Comparison of ENCODE assay signal across 15 cellular contexts in genomic region chr2:5673861-5674240, GRCh38. TPM values are rescaled to one million over a fixed set of nuclear protein-coding genes. Genes with fewer than 3 reads are reported as not detected.
DNase-seq lines count a peak whose midpoint lies in the region; ATAC-seq and TF ChIP-seq lines count a peak whose summit lies in the region.
"Had no signal": no experiment of that assay in that cellular context is flagged by ENCODE, and none has a peak within 500 bp of the region (broad histone marks: within the 10 kb centered on the region; RNA-seq: fewer than 3 reads in every experiment).

No MANE protein-coding gene starts in this region.

- no peak for TF ChIP-seq CTCF in smooth muscle cell (IDR thresholded peaks at IDR 0.05; ENCODE audit: borderline replicate concordance, insufficient read depth, poor library complexity, severe bottlenecking)
- TF ChIP-seq CTCF in GM10248 (IDR thresholded peaks at IDR 0.05; ENCODE audit: control extremely low read depth, extremely low read depth, low read depth, missing control alignments) = no peak

- H3K4me2 ChIP-seq in smooth muscle cell = peak overlapping the region; percentile 87

- peaks cover 42% of the 10 kb centered on the region for H3K27me3 ChIP-seq in smooth muscle cell (ENCODE audit: low read depth)

- H3K36me3 ChIP-seq in smooth muscle cell (ENCODE audit: low read depth) = no peaks in the 10 kb centered on the region
- H3K36me3 ChIP-seq: thoracic aorta had no signal

- H3K79me2 ChIP-seq in smooth muscle cell (ENCODE audit: low read depth) = no peaks in the 10 kb centered on the region

- H4K20me1 ChIP-seq in smooth muscle cell (ENCODE audit: low read depth) = no peaks in the 10 kb centered on the region

- H3K4me3 ChIP-seq in iPS-18c (ENCODE audit: insufficient read depth, low read depth, low read length) = peak overlapping the region; percentile 45; the same call in 1 of the 2 replicates
- H3K4me3 ChIP-seq in smooth muscle cell = peak overlapping the region; percentile 51
- H3K4me3 ChIP-seq: body of pancreas, skin epidermis, thoracic aorta had no signal

- in situ Hi-C loops in KBM-7 (cut with MboI; ENCODE audit: low pct_unique_long_range_greater_than_20kb, low sequenced_read_pairs) = no loop called here

- no peak overlapping the region for H3K27ac ChIP-seq in smooth muscle cell (ENCODE audit: low read depth)
- H3K27ac ChIP-seq: body of pancreas, skin epidermis, thoracic aorta had no signal

- H2AFZ ChIP-seq in smooth muscle cell (ENCODE audit: low read depth) = peak overlapping the region; percentile 86

- CTCF ChIA-PET in GM10248 (lab: Yijun Ruan, JAX) = no interaction called here

- peaks cover 8% of the 10 kb centered on the region for H3K4me1 ChIP-seq in smooth muscle cell (ENCODE audit: low read depth)

- no peak overlapping the region for H3K9ac ChIP-seq in smooth muscle cell (ENCODE audit: low read depth)

- ATAC-seq in SK-N-SH treated with all-trans-retinoic acid at 6 μM for 48 hours = peak; percentile 63
- ATAC-seq: activated T-cell treated with anti-CD3 and anti-CD28 coated beads, Interleukin-2, amount 50 U/mL, for 72 hours had no signal

- no peaks in the 10 kb centered on the region for H3F3A ChIP-seq in smooth muscle cell (ENCODE audit: low read depth)

- POLR2A ChIA-PET in GM10248 (lab: Yijun Ruan, JAX) = interaction anchor here (0.7 kb wide), 1 partner anchor 263 kb away, joined by 6 read pairs; no protein-coding TSS in a partner anchor

- DNase-seq in NCI-H82 (lab: John Stamatoyannopoulos, UW) = peak; percentile 64
- DNase-seq in NCI-H82 treated with DMSO at 0.1 percent for 48 hours (lab: John Stamatoyannopoulos, UW; ENCODE audit: unreplicated experiment) = no peak
- DNase-seq in smooth muscle cell (lab: John Stamatoyannopoulos, UW; ENCODE audit: unreplicated experiment) = no peak
- no peak for DNase-seq in KBM-7
- DNase-seq in NCI-H1694 (lab: John Stamatoyannopoulos, UW) = no peak
- no peak for DNase-seq in GM10248 (ENCODE audit: extremely low spot score)
- DNase-seq: ACHN; activated CD4-positive, alpha-beta T cell treated with anti-CD3 and anti-CD28 coated beads for 1 hour; activated T-cell treated with anti-CD3 and anti-CD28 coated beads, Interleukin-2, amount 50 U/mL, for 72 hours; body of pancreas; SW 1271 had no signal

- under 1% methylated on average over 14 of the region's 14 CpGs for WGBS in smooth muscle cell (ENCODE audit: low lambda C conversion rate)

- H3K9me3 ChIP-seq in iPS-18c (ENCODE audit: control insufficient read depth, insufficient read depth, low read length) = no peaks in the 10 kb centered on the region
- H3K9me3 ChIP-seq in smooth muscle cell (replicated peaks; ENCODE audit: low read depth) = no peaks in the 10 kb centered on the region
- H3K9me3 ChIP-seq: body of pancreas, thoracic aorta had no signal

TF ChIP-seq in SK-N-SH treated with all-trans-retinoic acid at 6 μM for 48 hours, 23 proteins besides CTCF, POLR2A, EP300 and RAD21:
- TF ChIP-seq ZNF70 (CRISPR knock-in tag; IDR thresholded peaks at IDR 0.05) (no peak), ZNF8 (CRISPR knock-in tag; IDR thresholded peaks at IDR 0.05) (no peak), ZNF565 (CRISPR knock-in tag; conservative IDR thresholded peaks at IDR 0.05; ENCODE audit: low read depth) (no peak), PATZ1 (CRISPR knock-in tag; IDR thresholded peaks at IDR 0.05; ENCODE audit: borderline replicate concordance) (no peak), TSHZ2 (CRISPR knock-in tag; IDR thresholded peaks at IDR 0.05) (no peak)

RNA-seq across cellular contexts. Expression of gene SOX11, which starts 18.3 kb away (rescaled TPM):
- 20.5 and 22.2 TPM in 2 replicates for total RNA-seq in smooth muscle cell
- polyA plus RNA-seq in smooth muscle cell = 4.7 and 5.1 TPM in 2 replicates
- total RNA-seq: activated T-cell treated with anti-CD3 and anti-CD28 coated beads, Interleukin-2, amount 50 U/mL, for 72 hours; thoracic aorta had no signal
